ENCODE assay signal across 11 cellular contexts in the genomic region with DNA sequence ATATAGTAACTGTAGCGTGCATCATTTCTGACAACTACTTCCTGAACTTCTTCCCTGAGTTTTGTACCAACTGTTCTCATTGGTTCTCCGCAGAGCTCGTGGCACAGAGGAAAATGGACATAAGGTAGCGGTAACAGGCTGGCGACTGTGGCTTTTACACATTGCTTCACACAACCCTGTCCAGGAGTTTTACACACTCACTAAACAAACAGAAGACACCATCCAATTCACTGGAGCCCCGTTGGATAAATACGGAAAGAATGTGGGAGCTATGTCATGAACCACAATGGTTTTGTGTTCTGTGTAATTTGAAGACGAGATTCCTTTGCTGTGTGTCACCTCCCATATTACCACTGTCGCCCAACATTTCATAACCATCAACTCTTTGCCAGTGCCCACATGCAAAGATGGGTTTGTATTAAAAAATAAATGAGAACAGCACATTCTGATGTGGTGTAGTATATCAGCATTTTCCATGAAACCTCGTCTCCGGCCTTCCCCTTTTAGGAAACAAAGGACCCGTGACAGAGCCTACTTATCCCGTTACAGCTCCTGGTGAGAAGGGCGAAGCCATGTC. TPM values are rescaled to one million over a fixed set of nuclear protein-coding genes. Genes with fewer than 3 reads are reported as not detected.
DNase-seq lines count a peak whose midpoint lies in the region; ATAC-seq, FAIRE-seq and TF ChIP-seq lines count a peak whose summit lies in the region.
"Had no signal": no experiment of that assay in that cellular context is flagged by ENCODE, and none has a peak within 500 bp of the region (broad histone marks: within the 10 kb centered on the region; RNA-seq: fewer than 3 reads in every experiment).

No MANE protein-coding gene starts in this region.

- in situ Hi-C loops in K562 (cut with MboI), result no loop called here

- H3K4me2 ChIP-seq in K562 (ENCODE audit: insufficient read depth, low read length), result no peak overlapping the region

- no TSS peak for BruUV-seq in K562 (replicated peaks; lab: Mats Ljungman, UMichigan)

- TF ChIP-seq EP300 in K562 (IDR thresholded peaks at IDR 0.05; ENCODE audit: low read length), result no peak

- no peaks in the 10 kb centered on the region for H4K20me1 ChIP-seq in K562 (replicated peaks; ENCODE audit: control insufficient read depth, insufficient read depth, low read length)

- H3K27ac ChIP-seq in K562 (ENCODE audit: extremely low read depth, low read depth, low read length) (no peak overlapping the region), vagina (peak overlapping the region; percentile 18), adrenal gland (no peak overlapping the region)
- H3K27ac ChIP-seq: HL-60 had no signal

- WGBS in K562 (ENCODE audit: insufficient coverage, low coverage, missing lambda C conversion rate), result 3% methylated on average over 14 of the region's 14 CpGs
- WGBS in adrenal gland, 4 donors, result 64 to 87% (median 80%) methylated on average over 14 of the region's 14 CpGs

- H3K27me3 ChIP-seq in K562 (ENCODE audit: control insufficient read depth in 2 of 2, insufficient read depth in 2 of 2, low read length in 2 of 2), result peaks cover 25 to 30% of the 10 kb centered on the region in 2 experiments
- no peaks in the 10 kb centered on the region for H3K27me3 ChIP-seq in vagina
- H3K27me3 ChIP-seq in adrenal gland, result no peaks in the 10 kb centered on the region
- H3K27me3 ChIP-seq: BE2C had no signal

- no peak overlapping the region for H2AFZ ChIP-seq in K562 (ENCODE audit: low read depth, low read length)

- H3K9ac ChIP-seq in K562 (ENCODE audit: insufficient read depth in 1 of 2, low read depth in 2 of 2, low read length in 2 of 2), result no peak overlapping the region

- no peak for TF ChIP-seq CTCF in K562 (IDR thresholded peaks at IDR 0.05 in 2 of 3, conservative IDR thresholded peaks at IDR 0.05 in 1 of 3; ENCODE audit: insufficient read depth in 2 of 3, low read depth in 1 of 3, low read length in 3 of 3)
- TF ChIP-seq CTCF in vagina (IDR thresholded peaks at IDR 0.05), result no peak
- TF ChIP-seq CTCF in adrenal gland (IDR thresholded peaks at IDR 0.05), result no peak

- H3K4me1 ChIP-seq in K562 (replicated peaks in 1 of 2; ENCODE audit: control insufficient read depth in 2 of 2, insufficient read depth in 2 of 2, low read length in 2 of 2) (no peaks in the 10 kb centered on the region), vagina (peaks cover 34% of the 10 kb centered on the region), adrenal gland (replicated peaks in 1 of 2) (peaks cover 0 to 4% of the 10 kb centered on the region in 2 donors)

- CTCF ChIA-PET in K562 (lab: Yijun Ruan, JAX; ENCODE audit: low intra/inter-chr PET ratio), result no interaction called here

- intact Hi-C loops in K562 (cut with micrococcal nuclease) (no loop called here), vagina (cut with DNase I) (no loop called here), adrenal gland (cut with DNase I) (no loop called here)

- H3K79me2 ChIP-seq in K562 (ENCODE audit: control insufficient read depth, insufficient read depth, low read length), result no peaks in the 10 kb centered on the region

- no peak for TF ChIP-seq RAD21 in K562 (CRISPR knock-in tag; conservative IDR thresholded peaks at IDR 0.05 in 1 of 2, IDR thresholded peaks at IDR 0.05 in 1 of 2)

- H3K9me3 ChIP-seq in K562 (replicated peaks; ENCODE audit: control insufficient read depth, insufficient read depth, low read depth, low read length), result no peaks in the 10 kb centered on the region
- H3K9me3 ChIP-seq in vagina, result no peaks in the 10 kb centered on the region
- no peaks in the 10 kb centered on the region for H3K9me3 ChIP-seq in adrenal gland (replicated peaks in 1 of 3)
- H3K9me3 ChIP-seq: BE2C had no signal

- H3K9me1 ChIP-seq in K562 (ENCODE audit: control insufficient read depth, insufficient read depth, low read length), result no peaks in the 10 kb centered on the region

- ATAC-seq in K562, result no peak
- ATAC-seq in GM21786 (IDR thresholded peaks at IDR 0.05; ENCODE audit: unreplicated experiment), result no peak
- ATAC-seq: stimulated activated naive CD8-positive, alpha-beta T cell treated with anti-CD3 and anti-CD28 coated beads, Interleukin-15, Interleukin-2, amounts not matched to agents 100 U/mL and 50 U/mL, for 24 hours had no signal

- no peak overlapping the region for H3K4me3 ChIP-seq in K562
- no peak overlapping the region for H3K4me3 ChIP-seq in vagina
- no peak overlapping the region for H3K4me3 ChIP-seq in adrenal gland

- DNase-seq in SIG-M5 treated with dmso at 0.1 percent for 504 hours (lab: John Stamatoyannopoulos, UW; ENCODE audit: unreplicated experiment) (peak; percentile 31), SIG-M5 (lab: John Stamatoyannopoulos, UW) (no peak), K562 (ENCODE audit: extremely low read depth in 1 of 4, low spot score in 3 of 4) (no peak), left kidney (ENCODE audit: low read depth, low spot score) (peak; percentile 69), vagina (ENCODE audit: extremely low spot score in 2 of 2) (no peak), adrenal gland (no peak)
- DNase-seq in effector CD8-positive, alpha-beta T cell (lab: John Stamatoyannopoulos, UW), result no peak
- DNase-seq: BE2C; stimulated activated naive CD8-positive, alpha-beta T cell treated with anti-CD3 and anti-CD28 coated beads, Interleukin-15, Interleukin-2, amounts not matched to agents 100 U/mL and 50 U/mL, for 24 hours had no signal

- H3K36me3 ChIP-seq in K562 (ENCODE audit: control insufficient read depth, insufficient read depth, low read length) (no peaks in the 10 kb centered on the region), vagina (no peaks in the 10 kb centered on the region), adrenal gland (replicated peaks in 1 of 2) (no peaks in the 10 kb centered on the region)
- H3K36me3 ChIP-seq: BE2C had no signal

- TF ChIP-seq POLR2A in K562 (conservative IDR thresholded peaks at IDR 0.05) (no peak), vagina (IDR thresholded peaks at IDR 0.05) (no peak), adrenal gland (IDR thresholded peaks at IDR 0.05) (no peak)

- POLR2A ChIA-PET in K562 (lab: Yijun Ruan, JAX), result interaction anchor here (1.5 kb wide), 1 partner anchor 10 kb away, joined by 4 read pairs; no protein-coding TSS in a partner anchor

- FAIRE-seq in K562 (lab: Jason Lieb, UNC), result no peak

TF ChIP-seq in K562, 482 proteins besides CTCF, POLR2A, EP300 and RAD21:
- TF ChIP-seq FOSL1 (tag; conservative IDR thresholded peaks at IDR 0.05) (0 out of 2 replicates have a peak, but pooled peaks have one; percentile 21), HMG20B (CRISPR knock-in tag; IDR thresholded peaks at IDR 0.05) (no peak)

RNA-seq across cellular contexts. Expression of a gene that starts 47.3 kb away (rescaled TPM):
- total RNA-seq in K562 (2011; cell fraction: chromatin; rRNA removed; ENCODE audit: low replicate concordance), result 0.56 and 1.1 TPM in 2 replicates
- under 0.01 TPM in 1 of 2 replicates, not detected in the other for total RNA-seq in K562 (2011; cell fraction: nucleolus; rRNA removed)
- total RNA-seq in K562 (2011; cell fraction: nucleoplasm; rRNA removed), result 0.15 and 0.69 TPM in 2 replicates
- total RNA-seq in K562 (2014; rRNA removed) (0.05 and 0.12 TPM in 2 replicates), K562 (2014; rRNA removed; fragmentation: Illumina TruSeq; extraction: Trizol) (0.10 and 0.15 TPM in 2 replicates), K562 (2015; rRNA removed; fragmentation: Illumina TruSeq; extraction: Trizol) (0.15 and 0.29 TPM in 2 replicates), K562 (2021) (0.55 and 0.85 TPM in 2 replicates), vagina (62.4 TPM), adrenal gland (100 to 1,000 TPM in 4 of 8 donors, 10 to 100 TPM in 4; 36.7 to 130 (median 81.8) TPM)
- polyA plus RNA-seq in K562 (2011; rRNA removed) (0.34 and 1.2 TPM in 2 replicates), K562 (2014; fragmentation: Illumina TruSeq; extraction: Trizol) (0.06 and 0.33 TPM in 2 replicates), K562 (2014; fragmentation: Nextera tagmentation; extraction: Ambion mirVana) (under 1 TPM; 0.03 to 0.13 TPM), K562 (2014; rRNA removed) (0.05 TPM in 1 of 2 replicates, not detected in the other), adrenal gland (100 to 1,000 TPM in 1 of 3 donors, 10 to 100 TPM in 2; 10.0 to 142 (median 51.8) TPM)
- polyA plus RNA-seq in K562 (2011; cell fraction: cytosol; rRNA removed), result 0.01 and 0.10 TPM in 2 replicates
- polyA plus RNA-seq in K562 (2011; cell fraction: nucleus; rRNA removed), result 0.21 and 0.44 TPM in 2 replicates
- 0.06 and 0.14 TPM in 2 replicates for polyA plus RNA-seq in K562 (2012)
- 1.8 and 4.3 TPM in 2 replicates for polyA minus RNA-seq in K562 (2011; rRNA and poly(A)+ RNA removed)
- 1.5 TPM in 1 of 2 replicates, not detected in the other for polyA minus RNA-seq in K562 (2011; cell fraction: cytosol; rRNA and poly(A)+ RNA removed)
- 0.22 and 0.40 TPM in 2 replicates for polyA minus RNA-seq in K562 (2011; cell fraction: nucleus; rRNA and poly(A)+ RNA removed)

Comparison
In these comparisons a context has a peak if more than half of its experiments do, and no peak if none do; other contexts are left out.
1. DNase-seq: peak in SIG-M5 treated with dmso at 0.1 percent for 504 hours (single experiment) and left kidney (single experiment); none in SIG-M5 (single experiment), K562 (0 of 4), vagina (0 of 2), effector CD8-positive, alpha-beta T cell (single experiment) and adrenal gland (0 of 7).
2. RNA of a gene that starts 47.3 kb away (total RNA-seq): 36.7 to 130 TPM in adrenal gland and 62.4 TPM in vagina (single experiment); under 0.01 to 1.1 TPM in K562; every median in the first group is over 10 times any median in the second.